15 cellular contexts compared by ENCODE assay signal in genomic region chr17:6098466-6099180, GRCh38. TPM values are rescaled to one million over a fixed set of nuclear protein-coding genes. Genes with fewer than 3 reads are reported as not detected.
DNase-seq lines count a peak whose midpoint lies in the region; ATAC-seq and TF ChIP-seq lines count a peak whose summit lies in the region.
"Had no signal": no experiment of that assay in that cellular context is flagged by ENCODE, and none has a peak within 500 bp of the region (broad histone marks: within the 10 kb centered on the region; RNA-seq: fewer than 3 reads in every experiment).

No MANE protein-coding gene starts in this region.

- no peak for TF ChIP-seq POLR2A in spleen (IDR thresholded peaks at IDR 0.05)

- peaks cover 53% of the 10 kb centered on the region for H3K4me1 Mint-ChIP-seq in endothelial cell (ENCODE audit: unreplicated experiment)
- H3K4me1 Mint-ChIP-seq: CD4-positive, CD25-positive, alpha-beta regulatory T cell had no signal

- H3K27ac ChIP-seq in spleen, result peak overlapping the region in 7 of 8 donors; percentile 38 to 75 (median 55)

- DNase-seq in DMS79 treated with DMSO at 0.1 percent for 48 hours (lab: John Stamatoyannopoulos, UW) (peak; percentile 78), DMS79 (lab: John Stamatoyannopoulos, UW) (no peak), endothelial cell (ENCODE audit: low spot score) (peak; percentile 47), left lobe of liver (ENCODE audit: low spot score) (no peak), spleen (peak; percentile 61), DMS153 treated with DMSO at 0.1 percent for 48 hours (lab: John Stamatoyannopoulos, UW; ENCODE audit: unreplicated experiment) (no peak)
- no peak for DNase-seq in activated T-cell treated with anti-CD3 and anti-CD28 coated beads, Interleukin-2, amount 50 U/mL, for 48 hours
- DNase-seq: 8988T; activated effector memory CD4-positive, alpha-beta T cell treated with anti-CD3 and anti-CD28 coated beads, Interleukin-2, amount 50 U/mL, for 16 hours; CD4-positive, CD25-positive, alpha-beta regulatory T cell; effector memory CD8-positive, alpha-beta T cell; glutamatergic neuron; NCI-H1930 had no signal

- H3K36me3 ChIP-seq in spleen, result peaks cover 0 to 24% (median 0%) of the 10 kb centered on the region in 6 donors

- H3K27ac Mint-ChIP-seq in endothelial cell (ENCODE audit: unreplicated experiment), result peak overlapping the region; percentile 97
- H3K27ac Mint-ChIP-seq: CD4-positive, CD25-positive, alpha-beta regulatory T cell; effector memory CD8-positive, alpha-beta T cell had no signal

- H3K4me3 Mint-ChIP-seq in endothelial cell (ENCODE audit: unreplicated experiment), result peak overlapping the region; percentile 60
- H3K4me3 Mint-ChIP-seq: effector memory CD8-positive, alpha-beta T cell had no signal

- H3K9me3 ChIP-seq in spleen, result no peaks in the 10 kb centered on the region

- no peaks in the 10 kb centered on the region for H3K9me3 Mint-ChIP-seq in endothelial cell (ENCODE audit: unreplicated experiment)
- H3K9me3 Mint-ChIP-seq: effector memory CD8-positive, alpha-beta T cell had no signal

- intact Hi-C loops in spleen (cut with DNase I; ENCODE audit: low total_unique reads), result no loop called here

- H3K27me3 Mint-ChIP-seq in endothelial cell (ENCODE audit: unreplicated experiment), result peaks cover 4% of the 10 kb centered on the region

- H3K4me3 ChIP-seq in spleen, result no peak overlapping the region

- H3K36me3 Mint-ChIP-seq in endothelial cell (ENCODE audit: low read depth, unreplicated experiment), result peaks cover 37% of the 10 kb centered on the region
- H3K36me3 Mint-ChIP-seq: CD4-positive, CD25-positive, alpha-beta regulatory T cell had no signal

- peaks cover 0 to 30% (median 3%) of the 10 kb centered on the region in 6 donors for H3K4me1 ChIP-seq in spleen

- 51 to 78% (median 64%) methylated on average over 9 of the region's 9 CpGs for WGBS in spleen, 5 donors

- H3K27me3 ChIP-seq in spleen (replicated peaks in 1 of 7), result no peaks in the 10 kb centered on the region

- ATAC-seq in left lobe of liver (peak; percentile 59), HG03460 (IDR thresholded peaks at IDR 0.05; ENCODE audit: unreplicated experiment) (no peak)
- ATAC-seq: effector memory CD8-positive, alpha-beta T cell; SK-N-SH treated with all-trans-retinoic acid at 6 μM for 48 hours had no signal

- TF ChIP-seq CTCF in endothelial cell (IDR thresholded peaks at IDR 0.05; ENCODE audit: unreplicated experiment), result no peak
- no peak for TF ChIP-seq CTCF in spleen (IDR thresholded peaks at IDR 0.05 in 8 of 11, conservative IDR thresholded peaks at IDR 0.05 in 3 of 11)

RNA-seq across cellular contexts. Expression of gene WSCD1, which starts 28.4 kb away (rescaled TPM):
- total RNA-seq in endothelial cell (ENCODE audit: unreplicated experiment), result 43.9 TPM
- total RNA-seq in left lobe of liver, result 2.9 TPM
- total RNA-seq in spleen, result 10 to 100 TPM; 22.9 to 84.1 (median 53.6) TPM
- polyA plus RNA-seq in spleen, result 1 to 10 TPM; 2.4 to 6.2 (median 5.8) TPM
- total RNA-seq: CD4-positive, CD25-positive, alpha-beta regulatory T cell had no signal
- polyA plus RNA-seq: CD4-positive, CD25-positive, alpha-beta regulatory T cell had no signal

Comparison
In these comparisons a context has a peak if more than half of its experiments do, and no peak if none do; other contexts are left out.
1. DNase-seq: peak in DMS79 treated with DMSO at 0.1 percent for 48 hours (single experiment), endothelial cell (single experiment) and spleen (single experiment); none in DMS79 (single experiment), left lobe of liver (single experiment), activated T-cell treated with anti-CD3 and anti-CD28 coated beads, Interleukin-2, amount 50 U/mL, for 48 hours (0 of 2) and DMS153 treated with DMSO at 0.1 percent for 48 hours (single experiment).